ENCODE assay signal across 8 cellular contexts in genomic region chr22:35961480-35961902, GRCh38.
DNase-seq lines count a peak whose midpoint lies in the region; ATAC-seq and TF ChIP-seq lines count a peak whose summit lies in the region.

No MANE protein-coding gene starts in this region.

- no peaks in the 10 kb centered on the region for H3K27me3 ChIP-seq in SJSA1 (replicated peaks)

- no peak for TF ChIP-seq CTCF in osteocyte (IDR thresholded peaks at IDR 0.05)

- H3K4me3 ChIP-seq in SJSA1 = no peak overlapping the region

- H3K36me3 Mint-ChIP-seq in osteocyte (ENCODE audit: unreplicated experiment) = no peaks in the 10 kb centered on the region
- H3K36me3 Mint-ChIP-seq in T-helper 2 cell treated with Interferon-gamma antibody and Interleukin-4, amounts not matched to agents 5 μg/mL and 100 μg/mL, for 36 hours (ENCODE audit: low read depth) = no peaks in the 10 kb centered on the region

- H3K9me3 ChIP-seq in SJSA1 (replicated peaks) = no peaks in the 10 kb centered on the region

- peak overlapping the region; percentile 67 for H3K4me3 Mint-ChIP-seq in osteocyte (ENCODE audit: unreplicated experiment)
- H3K4me3 Mint-ChIP-seq in T-helper 2 cell treated with Interferon-gamma antibody and Interleukin-4, amounts not matched to agents 5 μg/mL and 100 μg/mL, for 36 hours = no peak overlapping the region

- no peak overlapping the region for H3K27ac ChIP-seq in SJSA1

- ATAC-seq in GM19328 (IDR thresholded peaks at IDR 0.05; ENCODE audit: unreplicated experiment) (no peak), GM21576 (IDR thresholded peaks at IDR 0.05; ENCODE audit: unreplicated experiment) (no peak)

- H3K4me1 Mint-ChIP-seq in osteocyte (ENCODE audit: unreplicated experiment) = peaks cover 24% of the 10 kb centered on the region
- H3K4me1 Mint-ChIP-seq in T-helper 2 cell treated with Interferon-gamma antibody and Interleukin-4, amounts not matched to agents 5 μg/mL and 100 μg/mL, for 36 hours (ENCODE audit: low read depth) = no peaks in the 10 kb centered on the region

- H3K27ac Mint-ChIP-seq in osteocyte (ENCODE audit: unreplicated experiment) = peak overlapping the region; percentile 96
- no peak overlapping the region for H3K27ac Mint-ChIP-seq in T-helper 2 cell treated with Interferon-gamma antibody and Interleukin-4, amounts not matched to agents 5 μg/mL and 100 μg/mL, for 36 hours

- no peaks in the 10 kb centered on the region; the same call in 1 of the 2 replicates for H3K36me3 ChIP-seq in SJSA1

- no peaks in the 10 kb centered on the region for H3K27me3 Mint-ChIP-seq in osteocyte (ENCODE audit: unreplicated experiment)
- peaks cover 12% of the 10 kb centered on the region for H3K27me3 Mint-ChIP-seq in T-helper 2 cell treated with Interferon-gamma antibody and Interleukin-4, amounts not matched to agents 5 μg/mL and 100 μg/mL, for 36 hours (ENCODE audit: low read depth)

- H3K9me3 Mint-ChIP-seq in osteocyte (ENCODE audit: unreplicated experiment) = no peaks in the 10 kb centered on the region
- H3K9me3 Mint-ChIP-seq in T-helper 2 cell treated with Interferon-gamma antibody and Interleukin-4, amounts not matched to agents 5 μg/mL and 100 μg/mL, for 36 hours = no peaks in the 10 kb centered on the region

- H3K4me1 ChIP-seq in SJSA1 (replicated peaks) = peaks cover 15% of the 10 kb centered on the region

- DNase-seq in ELR (ENCODE audit: low read depth) (peak; percentile 68), SJSA1 (ENCODE audit: low read depth in 1 of 2, low spot score in 2 of 2) (peak; percentile 48 to 61), glomerular visceral epithelial cell (ENCODE audit: extremely low spot score) (peak; percentile 75), osteocyte (ENCODE audit: extremely low spot score, unreplicated experiment) (no peak), NCI-H128 (lab: John Stamatoyannopoulos, UW; ENCODE audit: unreplicated experiment) (no peak)
- no peak for DNase-seq in T-helper 2 cell treated with Interferon-gamma antibody and Interleukin-4, amounts not matched to agents 5 μg/mL and 100 μg/mL, for 36 hours (ENCODE audit: low spot score)

Comparison
In these comparisons a context has a peak if more than half of its experiments do, and no peak if none do; other contexts are left out.
1. DNase-seq: peak in ELR (single experiment), SJSA1 (2 of 2) and glomerular visceral epithelial cell (single experiment); none in osteocyte (single experiment), T-helper 2 cell treated with Interferon-gamma antibody and Interleukin-4, amounts not matched to agents 5 μg/mL and 100 μg/mL, for 36 hours (single experiment) and NCI-H128 (single experiment).